ENCODE assay signal across 23 cellular contexts in genomic region chr19:5530701-5531100, GRCh38. TPM values are rescaled to one million over a fixed set of nuclear protein-coding genes. Genes with fewer than 3 reads are reported as not detected.
A peak's percentile ranks its signal among the peaks of the same experiment; 100 is the strongest.
DNase-seq lines count a peak whose midpoint lies in the region; ATAC-seq, FAIRE-seq and TF ChIP-seq lines count a peak whose summit lies in the region.
"Had no signal": no experiment of that assay in that cellular context is flagged by ENCODE, and none has a peak within 500 bp of the region (broad histone marks: within the 10 kb centered on the region; RNA-seq: fewer than 3 reads in every experiment).

No MANE protein-coding gene starts in this region.

- H2AFZ ChIP-seq in astrocyte (ENCODE audit: low read depth, low read length): no peak overlapping the region

- no peak overlapping the region for H3K4me2 ChIP-seq in astrocyte (ENCODE audit: low read length)
- H3K4me2 ChIP-seq: BLaER1 treated with 17β-estradiol and CSF1 and Interleukin-3, amounts not matched to agents 10 nM and 100 nM had no signal

- H3K9ac ChIP-seq in astrocyte (ENCODE audit: low read length): no peak overlapping the region
- H3K9ac ChIP-seq: BLaER1 treated with 17β-estradiol and CSF1 and Interleukin-3, amounts not matched to agents 10 nM and 100 nM had no signal

- no peak for FAIRE-seq in astrocyte (lab: Jason Lieb, UNC)
- FAIRE-seq: D721Med, GM12878, H54 had no signal

- no peak for ATAC-seq in HG02759 (IDR thresholded peaks at IDR 0.05; ENCODE audit: unreplicated experiment)
- ATAC-seq: GM12878 had no signal

- H3K27ac ChIP-seq in astrocyte (ENCODE audit: low read depth, low read length): no peak overlapping the region
- H3K27ac ChIP-seq: BLaER1 treated with 17β-estradiol and CSF1 and Interleukin-3, amounts not matched to agents 10 nM and 100 nM had no signal

- peaks cover 15% of the 10 kb centered on the region for H3K9me3 Mint-ChIP-seq in astrocyte (ENCODE audit: unreplicated experiment)

- no peak for TF ChIP-seq CTCF in astrocyte (IDR thresholded peaks at IDR 0.05; ENCODE audit: insufficient read depth, low read depth, low read length)

- no peaks in the 10 kb centered on the region for H3K36me3 ChIP-seq in astrocyte (ENCODE audit: insufficient read depth, low read length)
- H3K36me3 ChIP-seq: BE2C; BLaER1 treated with 17β-estradiol and CSF1 and Interleukin-3, amounts not matched to agents 10 nM and 100 nM; HAP-1 had no signal

- H3K27ac Mint-ChIP-seq in astrocyte (ENCODE audit: unreplicated experiment): peak overlapping the region; percentile 5
- H3K27ac Mint-ChIP-seq: CD14-positive monocyte; CD4-positive, alpha-beta T cell; CD8-positive, alpha-beta memory T cell; HFFc6 had no signal

- H3K4me1 Mint-ChIP-seq in astrocyte (ENCODE audit: low read depth, unreplicated experiment): no peaks in the 10 kb centered on the region
- H3K4me1 Mint-ChIP-seq: CD14-positive monocyte; CD8-positive, alpha-beta memory T cell had no signal

- H3K4me1 ChIP-seq in astrocyte (ENCODE audit: insufficient read depth, low read length): no peaks in the 10 kb centered on the region
- H3K4me1 ChIP-seq: BE2C; BLaER1 treated with 17β-estradiol and CSF1 and Interleukin-3, amounts not matched to agents 10 nM and 100 nM; HAP-1 had no signal

- DNase-seq in astrocyte (ENCODE audit: low read depth) (no peak), inferior parietal cortex (ENCODE audit: extremely low spot score) (peak; percentile 11), occipital lobe (lab: John Stamatoyannopoulos, UW) (peak; percentile 18), superior temporal gyrus (ENCODE audit: extremely low spot score) (peak; percentile 40), NCI-H187 treated with DMSO at 0.1 percent for 48 hours (lab: John Stamatoyannopoulos, UW) (no peak), AG08396 (ENCODE audit: low spot score) (no peak), NCI-H526 (lab: John Stamatoyannopoulos, UW) (no peak)
- DNase-seq: BE2C; CD4-positive, alpha-beta T cell; CD8-positive, alpha-beta memory T cell; DMS 273 treated with DMSO at 0.1 percent for 48 hours; DMS79; EL; GDM1; GOT3; HFFc6 had no signal

- H3K79me2 ChIP-seq in astrocyte (ENCODE audit: insufficient read depth, low read length): no peaks in the 10 kb centered on the region

- no peak overlapping the region for H3K4me3 Mint-ChIP-seq in astrocyte (ENCODE audit: unreplicated experiment)
- H3K4me3 Mint-ChIP-seq: CD14-positive monocyte; CD4-positive, alpha-beta T cell; CD8-positive, alpha-beta memory T cell; HFFc6 had no signal

- H3K9me3 ChIP-seq in astrocyte (ENCODE audit: insufficient read depth, low read depth, low read length): peaks cover 13% of the 10 kb centered on the region
- H3K9me3 ChIP-seq: BE2C had no signal

- peaks cover 26% of the 10 kb centered on the region for H3K27me3 Mint-ChIP-seq in astrocyte (ENCODE audit: low read depth, unreplicated experiment)

- H4K20me1 ChIP-seq in astrocyte (ENCODE audit: insufficient read depth, low read length): no peaks in the 10 kb centered on the region
- H4K20me1 ChIP-seq: BLaER1 treated with 17β-estradiol and CSF1 and Interleukin-3, amounts not matched to agents 10 nM and 100 nM had no signal

- peaks cover 3% of the 10 kb centered on the region for H3K27me3 ChIP-seq in astrocyte (ENCODE audit: insufficient read depth, low read length)
- H3K27me3 ChIP-seq: BE2C; BLaER1 treated with 17β-estradiol and CSF1 and Interleukin-3, amounts not matched to agents 10 nM and 100 nM had no signal

- H3K36me3 Mint-ChIP-seq in astrocyte (ENCODE audit: low read depth, unreplicated experiment): no peaks in the 10 kb centered on the region
- H3K36me3 Mint-ChIP-seq: CD14-positive monocyte had no signal

- H3K4me3 ChIP-seq in astrocyte (ENCODE audit: insufficient read depth, low read depth, low read length): no peak overlapping the region
- H3K4me3 ChIP-seq: BLaER1 treated with 17β-estradiol and CSF1 and Interleukin-3, amounts not matched to agents 10 nM and 100 nM; GM12878; HAP-1 had no signal

RNA-seq across cellular contexts. Expression of gene TINCR, which starts 37.1 kb away (rescaled TPM):
- total RNA-seq in astrocyte (0.38 and 1.4 TPM in 2 replicates), occipital lobe (0.31 TPM)

Comparison
In these comparisons a context has a peak if more than half of its experiments do, and no peak if none do; other contexts are left out.
1. DNase-seq: peak in inferior parietal cortex (single experiment), occipital lobe (single experiment) and superior temporal gyrus (single experiment); none in astrocyte (single experiment), NCI-H187 treated with DMSO at 0.1 percent for 48 hours (single experiment), AG08396 (single experiment) and NCI-H526 (0 of 2).